ENCODE assay signal across 1 cellular context in genomic region chr12:32179011-32179395, GRCh38.
TF ChIP-seq lines count a peak whose summit lies in the region.

No MANE protein-coding gene starts in this region.

TF ChIP-seq in GM23338, 12 proteins besides CTCF, POLR2A, EP300 and RAD21 (continued from another document):
- no peak for TF ChIP-seq EZH2phosphoT487 (IDR thresholded peaks at IDR 0.05; ENCODE audit: unreplicated experiment)
- no peak for TF ChIP-seq JUNB (IDR thresholded peaks at IDR 0.05; ENCODE audit: unreplicated experiment)
- TF ChIP-seq, protein P1, sequence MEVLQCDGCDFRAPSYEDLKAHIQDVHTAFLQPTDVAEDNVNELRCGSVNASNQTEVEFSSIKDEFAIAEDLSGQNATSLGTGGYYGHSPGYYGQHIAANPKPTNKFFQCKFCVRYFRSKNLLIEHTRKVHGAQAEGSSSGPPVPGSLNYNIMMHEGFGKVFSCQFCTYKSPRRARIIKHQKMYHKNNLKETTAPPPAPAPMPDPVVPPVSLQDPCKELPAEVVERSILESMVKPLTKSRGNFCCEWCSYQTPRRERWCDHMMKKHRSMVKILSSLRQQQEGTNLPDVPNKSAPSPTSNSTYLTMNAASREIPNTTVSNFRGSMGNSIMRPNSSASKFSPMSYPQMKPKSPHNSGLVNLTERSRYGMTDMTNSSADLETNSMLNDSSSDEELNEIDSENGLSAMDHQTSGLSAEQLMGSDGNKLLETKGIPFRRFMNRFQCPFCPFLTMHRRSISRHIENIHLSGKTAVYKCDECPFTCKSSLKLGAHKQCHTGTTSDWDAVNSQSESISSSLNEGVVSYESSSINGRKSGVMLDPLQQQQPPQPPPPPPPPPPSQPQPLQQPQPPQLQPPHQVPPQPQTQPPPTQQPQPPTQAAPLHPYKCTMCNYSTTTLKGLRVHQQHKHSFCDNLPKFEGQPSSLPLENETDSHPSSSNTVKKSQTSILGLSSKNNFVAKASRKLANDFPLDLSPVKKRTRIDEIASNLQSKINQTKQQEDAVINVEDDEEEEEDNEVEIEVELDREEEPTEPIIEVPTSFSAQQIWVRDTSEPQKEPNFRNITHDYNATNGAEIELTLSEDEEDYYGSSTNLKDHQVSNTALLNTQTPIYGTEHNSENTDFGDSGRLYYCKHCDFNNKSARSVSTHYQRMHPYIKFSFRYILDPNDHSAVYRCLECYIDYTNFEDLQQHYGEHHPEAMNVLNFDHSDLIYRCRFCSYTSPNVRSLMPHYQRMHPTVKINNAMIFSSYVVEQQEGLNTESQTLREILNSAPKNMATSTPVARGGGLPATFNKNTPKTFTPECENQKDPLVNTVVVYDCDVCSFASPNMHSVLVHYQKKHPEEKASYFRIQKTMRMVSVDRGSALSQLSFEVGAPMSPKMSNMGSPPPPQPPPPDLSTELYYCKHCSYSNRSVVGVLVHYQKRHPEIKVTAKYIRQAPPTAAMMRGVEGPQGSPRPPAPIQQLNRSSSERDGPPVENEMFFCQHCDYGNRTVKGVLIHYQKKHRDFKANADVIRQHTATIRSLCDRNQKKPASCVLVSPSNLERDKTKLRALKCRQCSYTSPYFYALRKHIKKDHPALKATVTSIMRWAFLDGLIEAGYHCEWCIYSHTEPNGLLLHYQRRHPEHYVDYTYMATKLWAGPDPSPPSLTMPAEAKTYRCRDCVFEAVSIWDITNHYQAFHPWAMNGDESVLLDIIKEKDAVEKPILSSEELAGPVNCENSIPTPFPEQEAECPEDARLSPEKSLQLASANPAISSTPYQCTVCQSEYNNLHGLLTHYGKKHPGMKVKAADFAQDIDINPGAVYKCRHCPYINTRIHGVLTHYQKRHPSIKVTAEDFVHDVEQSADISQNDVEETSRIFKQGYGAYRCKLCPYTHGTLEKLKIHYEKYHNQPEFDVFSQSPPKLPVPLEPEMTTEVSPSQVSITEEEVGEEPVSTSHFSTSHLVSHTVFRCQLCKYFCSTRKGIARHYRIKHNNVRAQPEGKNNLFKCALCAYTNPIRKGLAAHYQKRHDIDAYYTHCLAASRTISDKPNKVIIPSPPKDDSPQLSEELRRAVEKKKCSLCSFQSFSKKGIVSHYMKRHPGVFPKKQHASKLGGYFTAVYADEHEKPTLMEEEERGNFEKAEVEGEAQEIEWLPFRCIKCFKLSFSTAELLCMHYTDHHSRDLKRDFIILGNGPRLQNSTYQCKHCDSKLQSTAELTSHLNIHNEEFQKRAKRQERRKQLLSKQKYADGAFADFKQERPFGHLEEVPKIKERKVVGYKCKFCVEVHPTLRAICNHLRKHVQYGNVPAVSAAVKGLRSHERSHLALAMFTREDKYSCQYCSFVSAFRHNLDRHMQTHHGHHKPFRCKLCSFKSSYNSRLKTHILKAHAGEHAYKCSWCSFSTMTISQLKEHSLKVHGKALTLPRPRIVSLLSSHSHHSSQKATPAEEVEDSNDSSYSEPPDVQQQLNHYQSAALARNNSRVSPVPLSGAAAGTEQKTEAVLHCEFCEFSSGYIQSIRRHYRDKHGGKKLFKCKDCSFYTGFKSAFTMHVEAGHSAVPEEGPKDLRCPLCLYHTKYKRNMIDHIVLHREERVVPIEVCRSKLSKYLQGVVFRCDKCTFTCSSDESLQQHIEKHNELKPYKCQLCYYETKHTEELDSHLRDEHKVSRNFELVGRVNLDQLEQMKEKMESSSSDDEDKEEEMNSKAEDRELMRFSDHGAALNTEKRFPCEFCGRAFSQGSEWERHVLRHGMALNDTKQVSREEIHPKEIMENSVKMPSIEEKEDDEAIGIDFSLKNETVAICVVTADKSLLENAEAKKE (CRISPR knock-in tag; IDR thresholded peaks at IDR 0.05): no peak
- TF ChIP-seq EZH2 (IDR thresholded peaks at IDR 0.05; ENCODE audit: low read depth, unreplicated experiment): no peak
- TF ChIP-seq ZNF114 (CRISPR knock-in tag; IDR thresholded peaks at IDR 0.05): no peak
TF ChIP-seq in GM23338: peak in this region for 0.
